ENCODE assay signal across 8 cellular contexts in genomic region chr15:90901799-90902655, GRCh38. TPM values are rescaled to one million over a fixed set of nuclear protein-coding genes. Genes with fewer than 3 reads are reported as not detected.
A peak's percentile ranks its signal among the peaks of the same experiment; 100 is the strongest.
DNase-seq lines count a peak whose midpoint lies in the region; ATAC-seq, FAIRE-seq and TF ChIP-seq lines count a peak whose summit lies in the region.

No MANE protein-coding gene starts in this region.

- H3K4me3 ChIP-seq in ACC112 (ENCODE audit: low read depth, low read length) (peak overlapping the region; percentile 83), WI38 (ENCODE audit: low read depth, low read length) (peak overlapping the region; percentile 76), bronchial epithelial cell (ENCODE audit: low read depth, low read length) (peak overlapping the region; percentile 80)

- TF ChIP-seq CTCF in WI38 (IDR thresholded peaks at IDR 0.05; ENCODE audit: low read depth, low read length) (peak; percentile 80), bronchial epithelial cell (IDR thresholded peaks at IDR 0.05; ENCODE audit: insufficient read depth, low read length, severe bottlenecking) (peak; percentile 97)

- peaks cover 4% of the 10 kb centered on the region for H3K4me1 ChIP-seq in ACC112 (ENCODE audit: control insufficient read depth, insufficient read depth, low read length, unreplicated experiment)

- H3K27me3 ChIP-seq in ACC112 (ENCODE audit: insufficient read depth, low read length) (no peaks in the 10 kb centered on the region), bronchial epithelial cell (ENCODE audit: control insufficient read depth, insufficient read depth, low read length) (no peaks in the 10 kb centered on the region)

- H3K79me2 ChIP-seq in ACC112 (ENCODE audit: control insufficient read depth, insufficient read depth, low read length, unreplicated experiment): no peaks in the 10 kb centered on the region

- ATAC-seq in GM18511 (IDR thresholded peaks at IDR 0.05; ENCODE audit: unreplicated experiment) (peak; percentile 73), HG02981 (IDR thresholded peaks at IDR 0.05; ENCODE audit: unreplicated experiment) (peak; percentile 64)

- H2AFZ ChIP-seq in ACC112 (ENCODE audit: low read length, unreplicated experiment): peak overlapping the region; percentile 34

- peak; percentile 35 to 37 for DNase-seq in NCI-H1930 (lab: John Stamatoyannopoulos, UW)
- DNase-seq in bronchial epithelial cell (ENCODE audit: low read depth): peak; percentile 66
- DNase-seq in iris pigment epithelial cell (ENCODE audit: low read depth): peak; percentile 76
- DNase-seq in stimulated activated CD4-positive, alpha-beta T cell treated with anti-CD3 and anti-CD28 coated beads, Interleukin-12 subunit alpha, Interleukin-12 subunit beta, amount 100 ng/mL, for 4 hours: peak; percentile 62

- H3K36me3 ChIP-seq in ACC112 (ENCODE audit: insufficient read depth, low read length): no peaks in the 10 kb centered on the region
- peaks cover 8% of the 10 kb centered on the region for H3K36me3 ChIP-seq in bronchial epithelial cell (ENCODE audit: control insufficient read depth, insufficient read depth, low read length)

- no peak overlapping the region for H3K27ac ChIP-seq in ACC112 (ENCODE audit: low read depth, low read length)

- FAIRE-seq in bronchial epithelial cell (lab: Jason Lieb, UNC): no peak

RNA-seq across cellular contexts. Expression of gene MAN2A2, which starts 1.1 kb away (rescaled TPM):
- 8.4 and 12.3 TPM in 2 replicates for total RNA-seq in bronchial epithelial cell

RNA-seq across cellular contexts. Expression of gene FES, which starts 17.7 kb away (rescaled TPM):
- total RNA-seq in bronchial epithelial cell: 2.6 and 3.2 TPM in 2 replicates

RNA-seq across cellular contexts. Expression of gene HDDC3, which starts 30.3 kb away (rescaled TPM):
- 28.5 and 37.6 TPM in 2 replicates for total RNA-seq in bronchial epithelial cell

RNA-seq across cellular contexts. Expression of gene UNC45A, which starts 33.1 kb away (rescaled TPM):
- total RNA-seq in bronchial epithelial cell: 64.8 and 105 TPM in 2 replicates

RNA-seq across cellular contexts. Expression of gene FURIN, which starts 33.6 kb away (rescaled TPM):
- total RNA-seq in bronchial epithelial cell: 32.1 and 49.9 TPM in 2 replicates
